In the genomic region with DNA sequence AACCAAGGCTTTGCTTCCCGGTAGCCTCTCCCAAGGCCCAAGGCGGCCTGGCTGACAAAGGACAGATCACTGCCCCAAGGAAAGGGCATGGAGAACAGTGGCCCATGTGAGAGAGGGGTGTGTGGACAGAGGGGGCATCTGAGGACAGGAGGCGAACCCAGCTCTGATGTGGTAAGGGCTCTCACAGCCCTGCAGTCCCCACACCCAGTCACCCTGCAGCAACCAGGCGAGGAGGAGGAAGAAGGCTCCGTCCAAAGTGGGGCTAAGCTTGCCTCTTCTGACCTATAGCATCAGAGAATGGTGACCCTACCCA, we compare ENCODE assay signal across 19 cellular contexts.
"Had no signal": no experiment of that assay in that cellular context is flagged by ENCODE, and none has a peak within 500 bp of the region (broad histone marks: within the 10 kb centered on the region; RNA-seq: fewer than 3 reads in every experiment).

No MANE protein-coding gene starts in this region.

- H3K36me3 ChIP-seq: esophagus squamous epithelium, gastroesophageal sphincter, neutrophil, right lobe of liver, tibial nerve had no signal

- DNase-seq: dermis blood vessel endothelial cell; esophagus squamous epithelium; glutamatergic neuron; islet precursor cell; mammary epithelial cell; mucosa of descending colon; naive thymus-derived CD8-positive, alpha-beta T cell; psoas muscle; stimulated activated CD4-positive, alpha-beta T cell treated with anti-CD3 and anti-CD28 coated beads, Interleukin-15, amount 100 ng/mL, for 24 hours; stimulated activated CD4-positive, alpha-beta T cell treated with anti-CD3 and anti-CD28 coated beads, Interleukin-1b, Interleukin-23, amount 100 ng/mL, for 48 hours; stimulated activated CD4-positive, alpha-beta T cell treated with anti-CD3 and anti-CD28 coated beads, Interleukin-4, amount 100 ng/mL, for 24 hours; stimulated activated naive B cell treated with anti-CD40 and anti-IgM and Interleukin-4, amounts not matched to agents 10 μg/mL and 1 μg/mL and 100 μg/mL, for 72 hours; stimulated activated naive CD8-positive, alpha-beta T cell treated with anti-CD3 and anti-CD28 coated beads, Interleukin-15, amount 100 ng/mL, for 72 hours; testis had no signal

- H3K4me3 ChIP-seq: esophagus squamous epithelium, gastroesophageal sphincter, mucosa of descending colon, psoas muscle, right lobe of liver, testis, tibial nerve had no signal

- H3K4me1 Mint-ChIP-seq: naive thymus-derived CD8-positive, alpha-beta T cell; stimulated activated naive B cell treated with anti-CD40 and anti-IgM and Interleukin-4, amounts not matched to agents 10 μg/mL and 1 μg/mL and 100 μg/mL, for 72 hours had no signal

- H3K4me1 ChIP-seq: psoas muscle, right lobe of liver, testis had no signal

- H3K27ac Mint-ChIP-seq: naive thymus-derived CD8-positive, alpha-beta T cell; stimulated activated naive B cell treated with anti-CD40 and anti-IgM and Interleukin-4, amounts not matched to agents 10 μg/mL and 1 μg/mL and 100 μg/mL, for 72 hours; stimulated activated naive CD8-positive, alpha-beta T cell treated with anti-CD3 and anti-CD28 coated beads, Interleukin-15, amount 100 ng/mL, for 72 hours had no signal

- H3K27me3 ChIP-seq: gastroesophageal sphincter, neutrophil, right lobe of liver, testis, tibial nerve had no signal

- H3K36me3 Mint-ChIP-seq: naive thymus-derived CD8-positive, alpha-beta T cell; stimulated activated naive B cell treated with anti-CD40 and anti-IgM and Interleukin-4, amounts not matched to agents 10 μg/mL and 1 μg/mL and 100 μg/mL, for 72 hours had no signal

- H3K4me3 Mint-ChIP-seq: naive thymus-derived CD8-positive, alpha-beta T cell; stimulated activated naive B cell treated with anti-CD40 and anti-IgM and Interleukin-4, amounts not matched to agents 10 μg/mL and 1 μg/mL and 100 μg/mL, for 72 hours; stimulated activated naive CD8-positive, alpha-beta T cell treated with anti-CD3 and anti-CD28 coated beads, Interleukin-15, amount 100 ng/mL, for 72 hours had no signal

- ATAC-seq: gastroesophageal sphincter; left lobe of liver; mucosa of descending colon; naive thymus-derived CD8-positive, alpha-beta T cell; psoas muscle; right lobe of liver; stimulated activated naive B cell treated with anti-CD40 and anti-IgM and Interleukin-4, amounts not matched to agents 10 μg/mL and 1 μg/mL and 100 μg/mL, for 72 hours; stimulated activated naive CD8-positive, alpha-beta T cell treated with anti-CD3 and anti-CD28 coated beads, Interleukin-15, amount 100 ng/mL, for 72 hours had no signal

- H3K27ac ChIP-seq: esophagus squamous epithelium, gastroesophageal sphincter, neutrophil, psoas muscle, right lobe of liver, testis, tibial nerve had no signal

- H3K9me3 Mint-ChIP-seq: naive thymus-derived CD8-positive, alpha-beta T cell; stimulated activated naive B cell treated with anti-CD40 and anti-IgM and Interleukin-4, amounts not matched to agents 10 μg/mL and 1 μg/mL and 100 μg/mL, for 72 hours; stimulated activated naive CD8-positive, alpha-beta T cell treated with anti-CD3 and anti-CD28 coated beads, Interleukin-15, amount 100 ng/mL, for 72 hours had no signal

- H3K27me3 Mint-ChIP-seq: stimulated activated naive CD8-positive, alpha-beta T cell treated with anti-CD3 and anti-CD28 coated beads, Interleukin-15, amount 100 ng/mL, for 72 hours had no signal

- H3K9me3 ChIP-seq: esophagus squamous epithelium, gastroesophageal sphincter, mucosa of descending colon, neutrophil, psoas muscle, right lobe of liver, testis, tibial nerve had no signal
